Comparison of ENCODE assay signal across 19 cellular contexts in the genomic region with DNA sequence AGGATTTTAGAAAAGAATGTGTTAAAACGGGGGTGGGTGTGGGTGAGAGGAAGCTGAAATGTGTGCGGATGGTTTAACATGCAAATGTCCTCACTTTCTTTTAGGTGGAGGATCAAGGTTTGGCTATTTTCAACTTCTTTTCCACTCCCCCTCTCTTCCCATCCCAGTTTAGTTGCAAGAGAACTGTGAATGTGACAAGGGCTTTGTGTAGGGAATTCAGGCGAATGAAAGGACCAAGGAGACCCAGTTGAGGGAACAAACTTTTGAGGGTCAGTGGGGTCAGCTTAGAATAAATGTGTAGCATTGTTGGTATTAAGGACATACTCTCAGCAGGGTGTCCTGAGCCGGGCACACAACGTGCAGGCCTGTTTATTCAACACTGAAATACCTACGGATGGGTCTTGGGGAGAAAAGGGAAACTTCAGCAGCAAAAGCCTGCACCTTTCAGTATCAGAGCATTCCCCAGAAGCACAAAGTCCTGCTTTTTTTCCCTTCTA.
DNase-seq lines count a peak whose midpoint lies in the region; ATAC-seq, FAIRE-seq and TF ChIP-seq lines count a peak whose summit lies in the region.
"Had no signal": no experiment of that assay in that cellular context is flagged by ENCODE, and none has a peak within 500 bp of the region (broad histone marks: within the 10 kb centered on the region; RNA-seq: fewer than 3 reads in every experiment).

No MANE protein-coding gene starts in this region.

- no peak for DNase-seq in H9
- DNase-seq in astrocyte (ENCODE audit: low read depth), result no peak
- peak; percentile 92 for DNase-seq in neuronal stem cell (ENCODE audit: low spot score)
- no peak for DNase-seq in NCI-H69 (lab: John Stamatoyannopoulos, UW)
- no peak for DNase-seq in NCI-H146 (lab: John Stamatoyannopoulos, UW)
- DNase-seq: Caco-2, NCI-H1105, NCI-H2171 treated with DMSO at 0.1 percent for 48 hours, NCI-H510A, SHP77 treated with DMSO at 0.1 percent for 48 hours had no signal

- no peak for TF ChIP-seq CTCF in H9 (conservative IDR thresholded peaks at IDR 0.05)
- TF ChIP-seq CTCF in astrocyte (IDR thresholded peaks at IDR 0.05; ENCODE audit: insufficient read depth, low read depth, low read length), result no peak

- no peak overlapping the region for H3K56ac ChIP-seq in H9 (ENCODE audit: insufficient read length, low read depth, low read length)

- H2BK5ac ChIP-seq in H9 (ENCODE audit: insufficient read length, low read length) (no peak overlapping the region), neuronal stem cell (ENCODE audit: low read length) (no peak overlapping the region)

- H3K79me1 ChIP-seq in H9 (ENCODE audit: insufficient read depth, low read depth, low read length, poor library complexity, severe bottlenecking) (no peaks in the 10 kb centered on the region), neuronal stem cell (ENCODE audit: low read depth, low read length) (no peaks in the 10 kb centered on the region)

- H4K8ac ChIP-seq in H9 (replicated peaks; ENCODE audit: insufficient read length, low read depth, low read length), result no peak overlapping the region
- H4K8ac ChIP-seq in neuronal stem cell (ENCODE audit: low read depth, low read length), result no peak overlapping the region

- no peaks in the 10 kb centered on the region for H3K23me2 ChIP-seq in H9 (ENCODE audit: insufficient read length, low read depth, low read length, poor library complexity, severe bottlenecking)

- H3K36me3 Mint-ChIP-seq in H9 (ENCODE audit: insufficient read depth in 1 of 3, low read depth in 3 of 3) (peaks cover 6 to 11% (median 6%) of the 10 kb centered on the region in 3 experiments; a peak in 5 of 7 replicates), astrocyte (ENCODE audit: low read depth, unreplicated experiment) (no peaks in the 10 kb centered on the region)
- H3K36me3 Mint-ChIP-seq: CD14-positive monocyte had no signal

- FAIRE-seq in astrocyte (lab: Jason Lieb, UNC), result no peak
- FAIRE-seq: A204.1, RCC 7860 had no signal

- no peaks in the 10 kb centered on the region for H3K36me3 ChIP-seq in astrocyte (ENCODE audit: insufficient read depth, low read length)
- no peaks in the 10 kb centered on the region for H3K36me3 ChIP-seq in iPS-18a (ENCODE audit: control insufficient read depth, low read depth, low read length)
- no peaks in the 10 kb centered on the region for H3K36me3 ChIP-seq in neuronal stem cell (replicated peaks in 1 of 2; ENCODE audit: control insufficient read depth in 2 of 2, insufficient read depth in 2 of 2, low read length in 2 of 2)
- H3K36me3 ChIP-seq: MG63 had no signal

- H3K9me3 ChIP-seq in H9 (ENCODE audit: control insufficient read depth, low read depth, low read length) (no peaks in the 10 kb centered on the region), astrocyte (ENCODE audit: insufficient read depth, low read depth, low read length) (no peaks in the 10 kb centered on the region), iPS-18a (ENCODE audit: control insufficient read depth, low read depth, low read length) (no peaks in the 10 kb centered on the region), neuronal stem cell (replicated peaks in 1 of 2; ENCODE audit: control insufficient read depth in 2 of 2, insufficient read depth in 1 of 2, low read depth in 1 of 2, low read length in 2 of 2) (peaks cover 2 to 51% of the 10 kb centered on the region in 2 donors)
- H3K9me3 ChIP-seq: Caco-2 had no signal

- H3K18ac ChIP-seq in H9 (ENCODE audit: insufficient read length, low read depth, low read length), result no peak overlapping the region
- H3K18ac ChIP-seq in neuronal stem cell (ENCODE audit: low read length), result no peak overlapping the region

- no peak overlapping the region for H3K4me3 ChIP-seq in astrocyte (ENCODE audit: insufficient read depth, low read depth, low read length)
- H3K4me3 ChIP-seq in iPS-18a (ENCODE audit: low read length), result no peak overlapping the region
- no peak overlapping the region for H3K4me3 ChIP-seq in neuronal stem cell (ENCODE audit: low read length in 2 of 2)
- H3K4me3 ChIP-seq: MG63 had no signal

- H4K91ac ChIP-seq in H9 (ENCODE audit: insufficient read length, low read depth, low read length) (no peak overlapping the region), neuronal stem cell (ENCODE audit: low read depth, low read length, poor library complexity) (no peak overlapping the region)

- H2BK12ac ChIP-seq in H9 (ENCODE audit: insufficient read length, low read depth, low read length) (no peak overlapping the region), neuronal stem cell (ENCODE audit: low read length) (no peak overlapping the region)

- H2AK5ac ChIP-seq in H9 (ENCODE audit: insufficient read length, low read length) (no peak overlapping the region), neuronal stem cell (ENCODE audit: low read depth, low read length) (no peak overlapping the region)

- no peaks in the 10 kb centered on the region for H3K27me3 ChIP-seq in H9 (ENCODE audit: insufficient read depth, low read length)
- H3K27me3 ChIP-seq in astrocyte (ENCODE audit: insufficient read depth, low read length), result peaks cover 4% of the 10 kb centered on the region
- H3K27me3 ChIP-seq in iPS-18a (ENCODE audit: control insufficient read depth, insufficient read depth, low read length), result no peaks in the 10 kb centered on the region
- H3K27me3 ChIP-seq in neuronal stem cell (ENCODE audit: control insufficient read depth in 3 of 3, insufficient read depth in 3 of 3, low read depth in 1 of 3, low read length in 3 of 3), result no peaks in the 10 kb centered on the region
- H3K27me3 ChIP-seq: MG63 had no signal

- H3K4me3 Mint-ChIP-seq in H9 (no peak overlapping the region), astrocyte (ENCODE audit: unreplicated experiment) (no peak overlapping the region)
- H3K4me3 Mint-ChIP-seq: CD14-positive monocyte had no signal

- H2BK120ac ChIP-seq in H9 (ENCODE audit: low read depth, low read length, poor library complexity, severe bottlenecking) (no peak overlapping the region), neuronal stem cell (ENCODE audit: low read depth, low read length) (no peak overlapping the region)

- H2AFZ ChIP-seq in H9 (ENCODE audit: low read length), result peak overlapping the region; percentile 89
- no peak overlapping the region for H2AFZ ChIP-seq in astrocyte (ENCODE audit: low read depth, low read length)
- no peak overlapping the region for H2AFZ ChIP-seq in neuronal stem cell (ENCODE audit: low read length)

- H3K4me1 ChIP-seq in H9 (ENCODE audit: insufficient read depth, low read length) (peaks cover 12% of the 10 kb centered on the region), astrocyte (ENCODE audit: insufficient read depth, low read length) (peaks cover 12% of the 10 kb centered on the region), iPS-18a (ENCODE audit: control insufficient read depth, low read depth, low read length) (peaks cover 26% of the 10 kb centered on the region), neuronal stem cell (ENCODE audit: control insufficient read depth in 2 of 2, insufficient read depth in 1 of 2, low read depth in 1 of 2, low read length in 2 of 2) (peaks cover 7 to 26% of the 10 kb centered on the region in 2 donors)
- H3K4me1 ChIP-seq: Caco-2 had no signal

- H3K27ac ChIP-seq in H9 (ENCODE audit: insufficient read length, low read depth, low read length) (no peak overlapping the region), astrocyte (ENCODE audit: low read depth, low read length) (no peak overlapping the region), iPS-18a (ENCODE audit: low read length) (no peak overlapping the region), neuronal stem cell (replicated peaks; ENCODE audit: low read length) (peak overlapping the region; percentile 93)
- H3K27ac ChIP-seq: KMS-11 had no signal

- ATAC-seq in GM18498 (IDR thresholded peaks at IDR 0.05; ENCODE audit: unreplicated experiment), result no peak
- no peak for ATAC-seq in HG02610 (IDR thresholded peaks at IDR 0.05; ENCODE audit: unreplicated experiment)
- ATAC-seq: HCT116 had no signal

- H3K79me2 ChIP-seq in H9 (ENCODE audit: insufficient read depth, low read length) (no peaks in the 10 kb centered on the region), astrocyte (ENCODE audit: insufficient read depth, low read length) (no peaks in the 10 kb centered on the region)

- H3K27ac Mint-ChIP-seq in H9, result peak overlapping the region in 2 of 3 experiments; percentile 24 to 80; a peak in 3 of 7 replicates
- H3K27ac Mint-ChIP-seq in astrocyte (ENCODE audit: unreplicated experiment), result no peak overlapping the region

- no peak overlapping the region for H2BK20ac ChIP-seq in H9 (ENCODE audit: low read depth, low read length, poor library complexity, severe bottlenecking)

- peaks cover 5 to 9% of the 10 kb centered on the region in 2 experiments; a peak in 4 of 5 replicates for H3K9me3 Mint-ChIP-seq in H9
- H3K9me3 Mint-ChIP-seq in astrocyte (ENCODE audit: unreplicated experiment), result peaks cover 2% of the 10 kb centered on the region

- H3K23ac ChIP-seq in H9 (ENCODE audit: insufficient read length, low read depth, low read length), result no peak overlapping the region
- H3K23ac ChIP-seq in neuronal stem cell (ENCODE audit: low read depth, low read length, poor library complexity), result no peak overlapping the region

- WGBS in H9 (ENCODE audit: extremely low coverage, insufficient read length, low lambda C conversion rate), result no CpG with 5 or more reads among the region's 6 CpGs
- WGBS in neuronal stem cell (ENCODE audit: extremely low coverage in 2 of 2, insufficient read length in 2 of 2, insufficient replicate concordance in 1 of 2), 2 donors, result no CpG with 5 or more reads among the region's 6 CpGs

- H3K4me2 ChIP-seq in H9 (ENCODE audit: insufficient read depth, insufficient read length, low read length), result no peak overlapping the region
- peak overlapping the region; percentile 44 for H3K4me2 ChIP-seq in astrocyte (ENCODE audit: low read length)
- H3K4me2 ChIP-seq in neuronal stem cell (ENCODE audit: insufficient read depth, low read length, poor library complexity, severe bottlenecking), result no peak overlapping the region
- H3K4me2 ChIP-seq: KMS-11 had no signal

- H4K5ac ChIP-seq in H9 (ENCODE audit: insufficient read length, low read depth, low read length), result no peak overlapping the region

- H3K4ac ChIP-seq in H9 (ENCODE audit: low read depth, low read length) (no peak overlapping the region), neuronal stem cell (ENCODE audit: low read length) (no peak overlapping the region)

- H3K4me1 Mint-ChIP-seq in H9 (no peaks in the 10 kb centered on the region), astrocyte (ENCODE audit: low read depth, unreplicated experiment) (peaks cover 10% of the 10 kb centered on the region)

- H3K9ac ChIP-seq in H9 (ENCODE audit: extremely low read depth, insufficient read length, low read length) (no peak overlapping the region), astrocyte (ENCODE audit: low read length) (no peak overlapping the region), iPS-18a (ENCODE audit: low read length) (peak overlapping the region; percentile 16), neuronal stem cell (ENCODE audit: low read depth, low read length, poor library complexity) (no peak overlapping the region)
- H3K9ac ChIP-seq: KMS-11 had no signal

- no peaks in the 10 kb centered on the region for H3K27me3 Mint-ChIP-seq in H9 (ENCODE audit: low read depth)
- H3K27me3 Mint-ChIP-seq in astrocyte (ENCODE audit: low read depth, unreplicated experiment), result no peaks in the 10 kb centered on the region

- no peaks in the 10 kb centered on the region for H4K20me1 ChIP-seq in H9 (ENCODE audit: control insufficient read depth, insufficient read depth, insufficient read length)
- no peaks in the 10 kb centered on the region for H4K20me1 ChIP-seq in astrocyte (ENCODE audit: insufficient read depth, low read length)

- H2BK15ac ChIP-seq in H9 (ENCODE audit: low read depth, low read length) (no peak overlapping the region), neuronal stem cell (ENCODE audit: low read length) (no peak overlapping the region)

- peak overlapping the region; percentile 57; the same call in 1 of the 2 replicates for H3K14ac ChIP-seq in H9 (ENCODE audit: insufficient read depth, low read length)
- H3K14ac ChIP-seq in neuronal stem cell (ENCODE audit: low read length), result no peak overlapping the region

- H3T11ph ChIP-seq in H9 (ENCODE audit: low read length), result no peak overlapping the region
